In the genomic region with DNA sequence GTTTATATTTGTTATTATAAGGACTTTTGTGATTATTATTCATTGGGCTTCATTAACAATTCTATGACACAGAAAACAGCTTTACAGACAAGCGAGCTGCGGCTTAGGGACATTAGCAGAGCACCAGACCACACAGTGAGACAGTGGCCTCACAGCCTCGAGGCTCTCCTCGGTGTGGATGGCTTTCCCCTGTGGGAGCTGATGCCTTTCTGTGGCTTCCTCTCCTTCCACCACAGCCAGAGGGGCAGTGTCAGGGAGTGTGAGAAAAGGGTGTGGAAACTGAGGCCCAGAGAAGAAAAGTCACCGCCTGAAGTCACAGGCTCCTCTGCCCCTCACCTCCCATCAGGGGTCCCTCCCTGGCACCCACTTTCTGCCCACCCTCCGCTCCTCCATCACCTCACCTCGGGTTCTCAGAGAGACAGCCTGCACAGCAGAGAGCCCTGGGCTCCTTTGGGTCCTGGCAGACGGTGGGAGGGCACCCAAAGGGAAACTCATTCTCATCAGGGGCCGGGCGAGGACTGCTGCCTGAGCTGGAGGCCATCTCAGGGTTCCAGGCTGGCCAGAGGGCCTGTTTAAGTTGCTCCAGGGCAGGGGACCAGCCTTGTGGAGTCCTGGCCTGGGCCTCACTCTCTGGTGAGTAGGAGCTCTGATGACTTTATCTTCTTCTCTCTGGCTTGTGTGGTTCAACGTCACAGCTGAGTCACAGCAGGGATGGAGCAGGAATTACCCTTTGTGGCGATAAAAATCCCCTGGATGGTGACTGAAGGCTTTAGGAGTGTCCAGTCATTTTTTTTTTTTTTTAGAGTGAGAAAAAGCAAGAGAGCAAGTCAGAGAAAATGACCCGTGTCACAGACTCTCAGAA, we compare ENCODE assay signal across 8 cellular contexts. TPM values are rescaled to one million over a fixed set of nuclear protein-coding genes. Genes with fewer than 3 reads are reported as not detected.
DNase-seq lines count a peak whose midpoint lies in the region; ATAC-seq and TF ChIP-seq lines count a peak whose summit lies in the region.

No MANE protein-coding gene starts in this region.

- POLR2A ChIA-PET in CD4-positive, alpha-beta T cell (lab: Charles Lee): interaction anchor here (0.7 to 21.8 kb wide), 11 partner anchors 10 to 196 kb away, joined by 3 to 1343 read pairs (median 9); a partner anchor contains a TSS

- intact Hi-C loops in CD4-positive, alpha-beta T cell (cut with DNase I, micrococcal nuclease): loop anchor here (1.0 to 5.0 kb wide), 3 partner anchors 33 to 49 kb away; a partner anchor contains a TSS
- intact Hi-C loops in activated T-helper 1 cell treated with anti-CD3 and anti-CD28 coated beads, Interleukin-12 subunit alpha, Interleukin-12 subunit beta, Interleukin-2, Interleukin-4 antibody, amounts not matched to agents 30 ng/mL and 10 ng/mL and 1 ng/mL, durations not matched to agents 14 hours and 24 hours and 36 hours (cut with micrococcal nuclease): loop anchor here (1.0 to 10.0 kb wide), 6 partner anchors 9 to 429 kb away; no protein-coding TSS in a partner anchor

- no peaks in the 10 kb centered on the region; the same call in 1 of the 2 replicates for H3K36me3 ChIP-seq in H7 (replicated peaks; ENCODE audit: control insufficient read depth, insufficient read depth, low read length)

- H3K9me3 Mint-ChIP-seq in CD4-positive, alpha-beta T cell: no peaks in the 10 kb centered on the region
- no peaks in the 10 kb centered on the region for H3K9me3 Mint-ChIP-seq in activated T-helper 1 cell treated with anti-CD3 and anti-CD28 coated beads, Interleukin-12 subunit alpha, Interleukin-12 subunit beta, Interleukin-2, Interleukin-4 antibody, amounts not matched to agents 30 ng/mL and 10 ng/mL and 1 ng/mL, durations not matched to agents 14 hours and 24 hours and 36 hours
- no peaks in the 10 kb centered on the region for H3K9me3 Mint-ChIP-seq in immature natural killer cell

- H3K36me3 Mint-ChIP-seq in CD4-positive, alpha-beta T cell (ENCODE audit: low read depth): peaks cover 53% of the 10 kb centered on the region
- H3K36me3 Mint-ChIP-seq in activated T-helper 1 cell treated with anti-CD3 and anti-CD28 coated beads, Interleukin-12 subunit alpha, Interleukin-12 subunit beta, Interleukin-2, Interleukin-4 antibody, amounts not matched to agents 30 ng/mL and 10 ng/mL and 1 ng/mL, durations not matched to agents 14 hours and 24 hours and 36 hours (ENCODE audit: low read depth): peaks cover 54% of the 10 kb centered on the region
- peaks cover 3 to 5% (median 5%) of the 10 kb centered on the region in 3 donors for H3K36me3 Mint-ChIP-seq in immature natural killer cell

- CTCF ChIA-PET in CD4-positive, alpha-beta T cell (lab: Charles Lee): interaction anchor here (0.9 to 2.8 kb wide), 8 partner anchors 9 to 83 kb away, joined by 3 to 8 read pairs (median 5); a partner anchor contains a TSS

- DNase-seq in CD4-positive, alpha-beta T cell: peak in 8 of 10 experiments; percentile 46 to 68 (median 56)
- DNase-seq in MV-4-11 (lab: John Stamatoyannopoulos, UW) (peak; percentile 43), immature natural killer cell (peak; percentile 47 to 64 (median 63)), H7 (no peak), DMS 273 treated with DMSO at 0.1 percent for 48 hours (lab: John Stamatoyannopoulos, UW) (no peak)
- peak; percentile 77 for DNase-seq in activated T-helper 1 cell treated with anti-CD3 and anti-CD28 coated beads, Interleukin-12 subunit alpha, Interleukin-12 subunit beta, Interleukin-2, Interleukin-4 antibody, amounts not matched to agents 30 ng/mL and 10 ng/mL and 1 ng/mL, durations not matched to agents 14 hours and 24 hours and 36 hours (ENCODE audit: low spot score)
- peak; percentile 76 to 83 (median 79) for DNase-seq in stimulated activated CD4-positive, alpha-beta T cell treated with anti-CD3 and anti-CD28 coated beads, TNF-alpha, amount 100 ng/mL, for 48 hours (ENCODE audit: low read depth in 3 of 3)

- H3K9me3 ChIP-seq in CD4-positive, alpha-beta T cell (ENCODE audit: control insufficient read depth, low read length): no peaks in the 10 kb centered on the region

- peak overlapping the region; percentile 88 for H3K4me3 Mint-ChIP-seq in CD4-positive, alpha-beta T cell
- H3K4me3 Mint-ChIP-seq in activated T-helper 1 cell treated with anti-CD3 and anti-CD28 coated beads, Interleukin-12 subunit alpha, Interleukin-12 subunit beta, Interleukin-2, Interleukin-4 antibody, amounts not matched to agents 30 ng/mL and 10 ng/mL and 1 ng/mL, durations not matched to agents 14 hours and 24 hours and 36 hours: peak overlapping the region; percentile 89
- H3K4me3 Mint-ChIP-seq in immature natural killer cell: peak overlapping the region; percentile 91 to 98 (median 95)

- H3K27ac Mint-ChIP-seq in CD4-positive, alpha-beta T cell: peak overlapping the region; percentile 100
- H3K27ac Mint-ChIP-seq in activated T-helper 1 cell treated with anti-CD3 and anti-CD28 coated beads, Interleukin-12 subunit alpha, Interleukin-12 subunit beta, Interleukin-2, Interleukin-4 antibody, amounts not matched to agents 30 ng/mL and 10 ng/mL and 1 ng/mL, durations not matched to agents 14 hours and 24 hours and 36 hours: peak overlapping the region; percentile 96
- peak overlapping the region; percentile 90 to 98 (median 94) for H3K27ac Mint-ChIP-seq in immature natural killer cell

- TF ChIP-seq CTCF in CD4-positive, alpha-beta T cell (IDR thresholded peaks at IDR 0.05): no peak

- peaks cover 91% of the 10 kb centered on the region for H3K4me1 Mint-ChIP-seq in CD4-positive, alpha-beta T cell (ENCODE audit: low read depth)
- H3K4me1 Mint-ChIP-seq in activated T-helper 1 cell treated with anti-CD3 and anti-CD28 coated beads, Interleukin-12 subunit alpha, Interleukin-12 subunit beta, Interleukin-2, Interleukin-4 antibody, amounts not matched to agents 30 ng/mL and 10 ng/mL and 1 ng/mL, durations not matched to agents 14 hours and 24 hours and 36 hours (ENCODE audit: low read depth): peaks cover 87% of the 10 kb centered on the region
- peaks cover 93 to 96% of the 10 kb centered on the region in 2 donors for H3K4me1 Mint-ChIP-seq in immature natural killer cell

- ATAC-seq in CD4-positive, alpha-beta T cell (ENCODE audit: poor library complexity): peak; percentile 50
- peak; percentile 45 for ATAC-seq in GM21528 (IDR thresholded peaks at IDR 0.05; ENCODE audit: low FRiP score, unreplicated experiment)

- no peaks in the 10 kb centered on the region for H3K27me3 ChIP-seq in CD4-positive, alpha-beta T cell (ENCODE audit: control insufficient read depth, insufficient read depth, low read length)
- H3K27me3 ChIP-seq in H7 (ENCODE audit: control insufficient read depth, insufficient read depth, low read length): peaks cover 7% of the 10 kb centered on the region

- no peaks in the 10 kb centered on the region for H3K27me3 Mint-ChIP-seq in CD4-positive, alpha-beta T cell
- no peaks in the 10 kb centered on the region for H3K27me3 Mint-ChIP-seq in activated T-helper 1 cell treated with anti-CD3 and anti-CD28 coated beads, Interleukin-12 subunit alpha, Interleukin-12 subunit beta, Interleukin-2, Interleukin-4 antibody, amounts not matched to agents 30 ng/mL and 10 ng/mL and 1 ng/mL, durations not matched to agents 14 hours and 24 hours and 36 hours (ENCODE audit: insufficient read depth)
- peaks cover 2 to 29% (median 9%) of the 10 kb centered on the region in 3 donors for H3K27me3 Mint-ChIP-seq in immature natural killer cell (ENCODE audit: low read depth in 3 of 3)

- no peak overlapping the region for H3K4me3 ChIP-seq in H7 (ENCODE audit: insufficient read depth, low read depth, low read length)

- H3K27ac ChIP-seq in CD4-positive, alpha-beta T cell (ENCODE audit: low read depth, low read length): peak overlapping the region; percentile 100

RNA-seq across cellular contexts. Expression of a gene that starts 0.8 kb away (rescaled TPM):
- 10 to 100 TPM; 60.3 to 61.7 TPM for total RNA-seq in CD4-positive, alpha-beta T cell
- 136 and 138 TPM in 2 replicates for total RNA-seq in activated T-helper 1 cell treated with anti-CD3 and anti-CD28 coated beads, Interleukin-12 subunit alpha, Interleukin-12 subunit beta, Interleukin-2, Interleukin-4 antibody, amounts not matched to agents 30 ng/mL and 10 ng/mL and 1 ng/mL, durations not matched to agents 14 hours and 24 hours and 36 hours
- 1 to 10 TPM in 2 of 3 donors, under 1 TPM in 1; 0.67 to 3.4 (median 1.5) TPM for polyA plus RNA-seq in immature natural killer cell
- total RNA-seq in H7 (2014; rRNA removed; shearing (Covaris generic)): 0.97 and 1.4 TPM in 2 replicates

RNA-seq across cellular contexts. Expression of a gene that starts 48.8 kb away (rescaled TPM):
- 10 to 100 TPM; 60.3 to 63.0 TPM for total RNA-seq in CD4-positive, alpha-beta T cell
- 134 and 142 TPM in 2 replicates for total RNA-seq in activated T-helper 1 cell treated with anti-CD3 and anti-CD28 coated beads, Interleukin-12 subunit alpha, Interleukin-12 subunit beta, Interleukin-2, Interleukin-4 antibody, amounts not matched to agents 30 ng/mL and 10 ng/mL and 1 ng/mL, durations not matched to agents 14 hours and 24 hours and 36 hours
- 10 to 100 TPM; 12.1 to 12.9 (median 12.8) TPM for polyA plus RNA-seq in immature natural killer cell
- 35.5 and 40.1 TPM in 2 replicates for total RNA-seq in H7 (2014; rRNA removed; shearing (Covaris generic))

Comparison
In these comparisons a context has a peak if more than half of its experiments do, and no peak if none do; other contexts are left out.
1. DNase-seq: peak in CD4-positive, alpha-beta T cell (8 of 10), MV-4-11 (single experiment), activated T-helper 1 cell treated with anti-CD3 and anti-CD28 coated beads, Interleukin-12 subunit alpha, Interleukin-12 subunit beta, Interleukin-2, Interleukin-4 antibody, amounts not matched to agents 30 ng/mL and 10 ng/mL and 1 ng/mL, durations not matched to agents 14 hours and 24 hours and 36 hours (single experiment), immature natural killer cell (3 of 3) and stimulated activated CD4-positive, alpha-beta T cell treated with anti-CD3 and anti-CD28 coated beads, TNF-alpha, amount 100 ng/mL, for 48 hours (3 of 3); none in H7 (single experiment) and DMS 273 treated with DMSO at 0.1 percent for 48 hours (single experiment).
2. RNA of a gene that starts 0.8 kb away (total RNA-seq): 136 to 138 TPM in activated T-helper 1 cell treated with anti-CD3 and anti-CD28 coated beads, Interleukin-12 subunit alpha, Interleukin-12 subunit beta, Interleukin-2, Interleukin-4 antibody, amounts not matched to agents 30 ng/mL and 10 ng/mL and 1 ng/mL, durations not matched to agents 14 hours and 24 hours and 36 hours and 60.3 to 61.7 TPM in CD4-positive, alpha-beta T cell; 0.97 to 1.4 TPM in H7; every median in the first group is over 10 times any median in the second.
3. Peak in every context shown above with its lines, with median percentiles within 50 percentile points of each other: H3K27ac Mint-ChIP-seq and H3K4me3 Mint-ChIP-seq.